23 cellular contexts compared by ENCODE assay signal in genomic region chr2:229027353-229028115, GRCh38.
"Had no signal": no experiment of that assay in that cellular context is flagged by ENCODE, and none has a peak within 500 bp of the region (broad histone marks: within the 10 kb centered on the region; RNA-seq: fewer than 3 reads in every experiment).

No MANE protein-coding gene starts in this region.

- H3K4me3 ChIP-seq: MG63, SK-N-MC had no signal

- H3K4me1 Mint-ChIP-seq: activated CD4-positive, alpha-beta T cell treated with anti-CD3 and anti-CD28 coated beads, Interleukin-2, amount 10 ng/mL, durations not matched to agents 7 days and 5 days; activated T-helper 17 cell treated with anti-CD3 and anti-CD28 coated beads, Interleukin-2, amount 50 U/mL, for 72 hours had no signal

- H3K4me2 ChIP-seq: KMS-11 had no signal

- H3K27ac ChIP-seq: KMS-11, SK-N-MC, VCaP had no signal

- DNase-seq: activated CD4-positive, alpha-beta memory T cell treated with anti-CD3 and anti-CD28 coated beads for 36 hours; activated CD4-positive, alpha-beta T cell treated with anti-CD3 and anti-CD28 coated beads, Interleukin-2, amount 10 ng/mL, durations not matched to agents 7 days and 5 days; activated CD4-positive, CD25-positive, alpha-beta regulatory T cell; activated CD8-positive, alpha-beta memory T cell treated with anti-CD3 and anti-CD28 coated beads for 24 hours; activated gamma-delta T cell; activated naive CD4-positive, alpha-beta T cell treated with anti-CD3 and anti-CD28 coated beads for 36 hours; activated T-cell treated with anti-CD3 and anti-CD28 coated beads, Interleukin-2, amount 50 U/mL, for 48 hours; MG63; MV-4-11; NCI-H1092 treated with DMSO at 0.1 percent for 48 hours; NCI-H1436; NCI-H1694 treated with DMSO at 0.1 percent for 48 hours; NCI-H2029 treated with DMSO at 0.1 percent for 48 hours; NCI-H510A treated with DMSO at 0.1 percent for 48 hours; NCI-H69; NK-92 treated with Interleukin-12 subunit alpha and Interleukin-12 subunit beta, amount 100 ng/mL, for 24 hours; OCI-M1; T-helper 1 cell had no signal

- H3K36me3 Mint-ChIP-seq: activated CD4-positive, alpha-beta memory T cell treated with anti-CD3 and anti-CD28 coated beads for 36 hours; activated naive CD8-positive, alpha-beta T cell had no signal

- H3K4me3 Mint-ChIP-seq: activated CD4-positive, alpha-beta memory T cell treated with anti-CD3 and anti-CD28 coated beads for 36 hours; activated CD4-positive, alpha-beta T cell treated with anti-CD3 and anti-CD28 coated beads, Interleukin-2, amount 10 ng/mL, durations not matched to agents 7 days and 5 days; activated naive CD4-positive, alpha-beta T cell treated with anti-CD3 and anti-CD28 coated beads for 36 hours; activated naive CD8-positive, alpha-beta T cell; activated T-helper 17 cell treated with anti-CD3 and anti-CD28 coated beads, Interleukin-2, amount 50 U/mL, for 72 hours had no signal

- H3K27me3 Mint-ChIP-seq: activated CD4-positive, alpha-beta memory T cell treated with anti-CD3 and anti-CD28 coated beads for 36 hours; activated CD4-positive, alpha-beta T cell treated with anti-CD3 and anti-CD28 coated beads, Interleukin-2, amount 10 ng/mL, durations not matched to agents 7 days and 5 days; activated T-helper 17 cell treated with anti-CD3 and anti-CD28 coated beads, Interleukin-2, amount 50 U/mL, for 72 hours had no signal

- ATAC-seq: activated T-helper 17 cell treated with anti-CD3 and anti-CD28 coated beads, Interleukin-2, amount 50 U/mL, for 72 hours had no signal

- H3K27me3 ChIP-seq: MG63 had no signal

- H3K27ac Mint-ChIP-seq: activated CD4-positive, alpha-beta memory T cell treated with anti-CD3 and anti-CD28 coated beads for 36 hours; activated CD4-positive, alpha-beta T cell treated with anti-CD3 and anti-CD28 coated beads, Interleukin-2, amount 10 ng/mL, durations not matched to agents 7 days and 5 days; activated naive CD4-positive, alpha-beta T cell treated with anti-CD3 and anti-CD28 coated beads for 36 hours; activated naive CD8-positive, alpha-beta T cell; activated T-helper 17 cell treated with anti-CD3 and anti-CD28 coated beads, Interleukin-2, amount 50 U/mL, for 72 hours had no signal
